Comparison of ENCODE assay signal across 18 cellular contexts in genomic region chr20:37293301-37293943, GRCh38. TPM values are rescaled to one million over a fixed set of nuclear protein-coding genes. Genes with fewer than 3 reads are reported as not detected.
DNase-seq lines count a peak whose midpoint lies in the region; ATAC-seq and TF ChIP-seq lines count a peak whose summit lies in the region.
"Had no signal": no experiment of that assay in that cellular context is flagged by ENCODE, and none has a peak within 500 bp of the region (broad histone marks: within the 10 kb centered on the region; RNA-seq: fewer than 3 reads in every experiment).

No MANE protein-coding gene starts in this region.

- no peak overlapping the region for H3K4me2 ChIP-seq in fibroblast of lung (ENCODE audit: extremely low read depth, insufficient read depth, low read length)

- H3K9me3 Mint-ChIP-seq in CD4-positive, CD25-positive, alpha-beta regulatory T cell = peaks cover 0 to 3% (median 0%) of the 10 kb centered on the region in 7 donors

- H3K27me3 Mint-ChIP-seq in CD4-positive, CD25-positive, alpha-beta regulatory T cell = no peaks in the 10 kb centered on the region
- H3K27me3 Mint-ChIP-seq: stimulated activated naive CD8-positive, alpha-beta T cell treated with anti-CD3 and anti-CD28 coated beads, Interleukin-15, amount 100 ng/mL, for 72 hours; T-cell had no signal

- ATAC-seq in CD4-positive, CD25-positive, alpha-beta regulatory T cell (ENCODE audit: low read depth in 2 of 2) = no peak
- ATAC-seq in RWPE2 (ENCODE audit: low read depth) (no peak), esophagus mucosa (no peak)
- ATAC-seq: stimulated activated naive CD8-positive, alpha-beta T cell treated with anti-CD3 and anti-CD28 coated beads, Interleukin-15, amount 100 ng/mL, for 72 hours; T-cell had no signal

- H3K79me2 ChIP-seq in fibroblast of lung (ENCODE audit: control insufficient read depth, insufficient read depth, low read length) = peaks cover 56% of the 10 kb centered on the region

- peaks cover 40 to 79% (median 55%) of the 10 kb centered on the region in 4 donors for H3K4me1 Mint-ChIP-seq in CD4-positive, CD25-positive, alpha-beta regulatory T cell

- H3K27me3 ChIP-seq in CD4-positive, CD25-positive, alpha-beta regulatory T cell (ENCODE audit: control insufficient read depth, insufficient read depth, low read length) = no peaks in the 10 kb centered on the region
- H3K27me3 ChIP-seq in RWPE2 (ENCODE audit: insufficient read depth, poor library complexity, severe bottlenecking) = no peaks in the 10 kb centered on the region
- H3K27me3 ChIP-seq in fibroblast of lung (ENCODE audit: control insufficient read depth, insufficient read depth, low read length) = no peaks in the 10 kb centered on the region
- H3K27me3 ChIP-seq: pancreas had no signal

- H3K27ac ChIP-seq in CD4-positive, CD25-positive, alpha-beta regulatory T cell (ENCODE audit: insufficient read depth, low read length, poor library complexity, severe bottlenecking) = no peak overlapping the region
- H3K27ac ChIP-seq in RWPE2 (ENCODE audit: poor library complexity, severe bottlenecking) = peak overlapping the region; percentile 97
- H3K27ac ChIP-seq in fibroblast of lung (ENCODE audit: insufficient read depth, low read length) = peak overlapping the region; percentile 77
- H3K27ac ChIP-seq in skin epidermis = peak overlapping the region in 16 of 21 experiments; percentile 2 to 78 (median 63)

- no peaks in the 10 kb centered on the region for H4K20me1 ChIP-seq in fibroblast of lung (ENCODE audit: control insufficient read depth, extremely low read depth, insufficient read depth, low read length)

- DNase-seq in CD4-positive, CD25-positive, alpha-beta regulatory T cell = no peak
- DNase-seq in RWPE2 (ENCODE audit: low spot score) = no peak
- DNase-seq in fibroblast of lung (ENCODE audit: low read depth in 2 of 2) = no peak
- no peak for DNase-seq in GF-D8 (lab: John Stamatoyannopoulos, UW)
- no peak for DNase-seq in activated CD4-positive, CD25-positive, alpha-beta regulatory T cell (lab: John Stamatoyannopoulos, UW)
- no peak for DNase-seq in DMS53 treated with DMSO at 0.1 percent for 48 hours (lab: John Stamatoyannopoulos, UW; ENCODE audit: unreplicated experiment)
- DNase-seq: activated gamma-delta T cell treated with Interleukin-2 at 50 U/mL for 16 hours; Calu3; effector memory CD4-positive, alpha-beta T cell; NCI-H2081 treated with DMSO at 0.1 percent for 48 hours; NCI-H69; pancreas; stimulated activated naive CD8-positive, alpha-beta T cell treated with anti-CD3 and anti-CD28 coated beads, Interleukin-15, amount 100 ng/mL, for 72 hours; T-cell had no signal

- H3K4me3 ChIP-seq in CD4-positive, CD25-positive, alpha-beta regulatory T cell (ENCODE audit: low read depth, low read length) = no peak overlapping the region
- no peak overlapping the region for H3K4me3 ChIP-seq in RWPE2 (ENCODE audit: severe bottlenecking)
- no peak overlapping the region for H3K4me3 ChIP-seq in fibroblast of lung (replicated peaks in 1 of 4; ENCODE audit: control extremely low read depth in 1 of 4, insufficient read depth in 1 of 4, low read depth in 3 of 4, low read length in 4 of 4)
- H3K4me3 ChIP-seq in skin epidermis = no peak overlapping the region
- H3K4me3 ChIP-seq: pancreas had no signal

- H2AFZ ChIP-seq in fibroblast of lung (ENCODE audit: low read length) = no peak overlapping the region

- peaks cover 36% of the 10 kb centered on the region for H3K36me3 Mint-ChIP-seq in CD4-positive, CD25-positive, alpha-beta regulatory T cell

- no peak overlapping the region for H3K9ac ChIP-seq in fibroblast of lung (ENCODE audit: insufficient read depth, low read length)

- H3K9me3 ChIP-seq in CD4-positive, CD25-positive, alpha-beta regulatory T cell (ENCODE audit: control insufficient read depth in 2 of 2, low read length in 2 of 2) = no peaks in the 10 kb centered on the region
- H3K9me3 ChIP-seq in RWPE2 (ENCODE audit: severe bottlenecking) = no peaks in the 10 kb centered on the region
- H3K9me3 ChIP-seq in fibroblast of lung (ENCODE audit: control insufficient read depth, insufficient read depth, low read depth, low read length) = no peaks in the 10 kb centered on the region
- H3K9me3 ChIP-seq: pancreas had no signal

- no peak for TF ChIP-seq CTCF in RWPE2 (IDR thresholded peaks at IDR 0.05; ENCODE audit: poor library complexity, severe bottlenecking)
- no peak for TF ChIP-seq CTCF in fibroblast of lung (conservative IDR thresholded peaks at IDR 0.05 in 1 of 2, IDR thresholded peaks at IDR 0.05 in 1 of 2; ENCODE audit: low read depth in 1 of 2, low read length in 2 of 2)

- no peak overlapping the region for H3K27ac Mint-ChIP-seq in CD4-positive, CD25-positive, alpha-beta regulatory T cell
- H3K27ac Mint-ChIP-seq: stimulated activated naive CD8-positive, alpha-beta T cell treated with anti-CD3 and anti-CD28 coated beads, Interleukin-15, amount 100 ng/mL, for 72 hours had no signal

- H3K4me3 Mint-ChIP-seq in CD4-positive, CD25-positive, alpha-beta regulatory T cell = peak overlapping the region in 3 of 4 donors; percentile 7 to 79 (median 66)
- H3K4me3 Mint-ChIP-seq: stimulated activated naive CD8-positive, alpha-beta T cell treated with anti-CD3 and anti-CD28 coated beads, Interleukin-15, amount 100 ng/mL, for 72 hours; T-cell had no signal

- peaks cover 8% of the 10 kb centered on the region for H3K36me3 ChIP-seq in CD4-positive, CD25-positive, alpha-beta regulatory T cell (ENCODE audit: control insufficient read depth, insufficient read depth, low read length)
- peaks cover 50% of the 10 kb centered on the region for H3K36me3 ChIP-seq in RWPE2 (ENCODE audit: low read depth)
- peaks cover 2% of the 10 kb centered on the region for H3K36me3 ChIP-seq in fibroblast of lung (ENCODE audit: control insufficient read depth, insufficient read depth, low read length)

- peaks cover 18% of the 10 kb centered on the region for H3K4me1 ChIP-seq in CD4-positive, CD25-positive, alpha-beta regulatory T cell (ENCODE audit: control insufficient read depth, insufficient read depth, low read length, poor library complexity, severe bottlenecking)
- H3K4me1 ChIP-seq in RWPE2 (ENCODE audit: insufficient read depth, poor library complexity, severe bottlenecking) (peaks cover 66% of the 10 kb centered on the region), fibroblast of lung (ENCODE audit: control insufficient read depth, extremely low read depth, insufficient read depth, low read length) (peaks cover 22% of the 10 kb centered on the region)

RNA-seq across cellular contexts. Expression of gene MANBAL, which starts 4.0 kb away (rescaled TPM):
- 6.1 TPM for total RNA-seq in CD4-positive, CD25-positive, alpha-beta regulatory T cell
- 10 to 100 TPM; 20.0 to 32.4 (median 28.2) TPM for polyA plus RNA-seq in CD4-positive, CD25-positive, alpha-beta regulatory T cell
- 14.4 and 25.8 TPM in 2 replicates for total RNA-seq in fibroblast of lung
- 99.9 and 105 TPM in 2 replicates for polyA plus RNA-seq in fibroblast of lung
- 78.4 and 81.3 TPM in 2 replicates for polyA plus RNA-seq in fibroblast of lung (2012)
- 63.6 and 78.5 TPM in 2 replicates for polyA minus RNA-seq in fibroblast of lung (ENCODE audit: low replicate concordance)
- total RNA-seq in esophagus mucosa = 42.0 TPM

RNA-seq across cellular contexts. Expression of gene GHRH, which starts 31.8 kb away (rescaled TPM):
- not detected for total RNA-seq in CD4-positive, CD25-positive, alpha-beta regulatory T cell
- not detected for polyA plus RNA-seq in CD4-positive, CD25-positive, alpha-beta regulatory T cell
- not detected in 2 replicates for total RNA-seq in fibroblast of lung
- polyA plus RNA-seq in fibroblast of lung = not detected in 2 replicates
- not detected in 2 replicates for polyA plus RNA-seq in fibroblast of lung (2012)
- polyA minus RNA-seq in fibroblast of lung (ENCODE audit: low replicate concordance) = not detected in 2 replicates
- not detected for total RNA-seq in esophagus mucosa
- total RNA-seq: Calu3, frontal cortex, HT1080, pancreas, T-cell had no signal

RNA-seq across cellular contexts. Expression of gene SRC, which starts 52.5 kb away (rescaled TPM):
- 5.5 TPM for total RNA-seq in CD4-positive, CD25-positive, alpha-beta regulatory T cell
- polyA plus RNA-seq in CD4-positive, CD25-positive, alpha-beta regulatory T cell = under 1 TPM in 3 of 4 donors, not detected in 1; 0.29 to 0.56 (median 0.55) TPM
- total RNA-seq in fibroblast of lung (12.3 and 20.3 TPM in 2 replicates), esophagus mucosa (30.5 TPM)
- 17.8 and 18.6 TPM in 2 replicates for polyA plus RNA-seq in fibroblast of lung
- 17.6 and 20.6 TPM in 2 replicates for polyA plus RNA-seq in fibroblast of lung (2012)
- 75.3 and 83.3 TPM in 2 replicates for polyA minus RNA-seq in fibroblast of lung (ENCODE audit: low replicate concordance)
